In the genomic region with DNA sequence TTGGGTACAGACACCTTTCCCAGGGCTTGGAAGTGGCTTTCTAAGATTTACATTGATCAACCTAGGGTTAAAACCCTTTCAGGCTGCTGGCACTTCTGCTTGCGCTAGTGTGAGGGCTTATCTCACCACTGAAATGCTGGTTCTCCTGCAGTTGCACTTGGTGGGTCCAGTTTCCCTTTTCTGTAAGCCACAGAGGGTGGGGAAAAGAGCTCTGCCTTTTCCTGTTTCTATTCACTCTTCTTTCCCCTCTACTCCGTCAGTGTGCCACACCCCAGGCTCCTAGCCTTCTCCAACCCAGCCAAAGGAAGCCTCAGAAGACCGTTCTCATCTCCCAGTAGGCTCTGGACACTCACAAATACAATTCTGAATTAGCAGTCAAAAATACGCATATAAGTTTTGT, we compare ENCODE assay signal across 12 cellular contexts. TPM values are rescaled to one million over a fixed set of nuclear protein-coding genes. Genes with fewer than 3 reads are reported as not detected.
DNase-seq lines count a peak whose midpoint lies in the region; FAIRE-seq and TF ChIP-seq lines count a peak whose summit lies in the region.
"Had no signal": no experiment of that assay in that cellular context is flagged by ENCODE, and none has a peak within 500 bp of the region (broad histone marks: within the 10 kb centered on the region; RNA-seq: fewer than 3 reads in every experiment).

No MANE protein-coding gene starts in this region.

- TF ChIP-seq CTCF in osteoblast (IDR thresholded peaks at IDR 0.05; ENCODE audit: extremely low read depth, low read depth, low read length): no peak
- TF ChIP-seq CTCF in uterus (IDR thresholded peaks at IDR 0.05): no peak

- H3K27ac Mint-ChIP-seq in dendritic cell treated with granulocyte-macrophage colony-stimulating factor and Interleukin-4, amounts not matched to agents 40 ng/mL and 50 ng/mL, for 4 days: peak overlapping the region; percentile 63
- H3K27ac Mint-ChIP-seq in activated naive CD4-positive, alpha-beta T cell treated with anti-CD3 and anti-CD28 coated beads for 36 hours: no peak overlapping the region
- H3K27ac Mint-ChIP-seq: WTC11 had no signal

- intact Hi-C loops in dendritic cell treated with granulocyte-macrophage colony-stimulating factor and Interleukin-4, amounts not matched to agents 40 ng/mL and 50 ng/mL, for 4 days (cut with micrococcal nuclease): no loop called here
- intact Hi-C loops in uterus (cut with DNase I; ENCODE audit: low total_unique reads): no loop called here
- intact Hi-C loops in activated naive CD4-positive, alpha-beta T cell treated with anti-CD3 and anti-CD28 coated beads for 36 hours (cut with micrococcal nuclease): no loop called here

- CTCF ChIA-PET in activated naive CD4-positive, alpha-beta T cell treated with anti-CD3 and anti-CD28 coated beads for 36 hours (lab: Charles Lee): interaction anchor here (0.6 to 1.2 kb wide), 2 partner anchors 34 to 1746 kb away, joined by 3 read pairs; no protein-coding TSS in a partner anchor

- TF ChIP-seq POLR2A in H54 (IDR thresholded peaks at IDR 0.05; ENCODE audit: low read depth, low read length) (no peak), uterus (IDR thresholded peaks at IDR 0.05) (no peak)

- H3K27ac ChIP-seq in osteoblast (ENCODE audit: low read depth, low read length) (no peak overlapping the region), caudate nucleus (ENCODE audit: low read depth, low read length) (no peak overlapping the region), uterus (no peak overlapping the region)
- H3K27ac ChIP-seq in effector memory CD4-positive, alpha-beta T cell (ENCODE audit: insufficient read depth, low read length, poor library complexity, severe bottlenecking): no peak overlapping the region
- H3K27ac ChIP-seq: tibial nerve had no signal

- H3K9me3 Mint-ChIP-seq in dendritic cell treated with granulocyte-macrophage colony-stimulating factor and Interleukin-4, amounts not matched to agents 40 ng/mL and 50 ng/mL, for 4 days: no peaks in the 10 kb centered on the region
- H3K9me3 Mint-ChIP-seq in activated naive CD4-positive, alpha-beta T cell treated with anti-CD3 and anti-CD28 coated beads for 36 hours: no peaks in the 10 kb centered on the region
- H3K9me3 Mint-ChIP-seq: WTC11 had no signal

- DNase-seq in H54 (ENCODE audit: insufficient read length, low spot score): no peak
- peak; percentile 35 for DNase-seq in NOMO-1 treated with dmso at 0.1 percent for 144 hours (lab: John Stamatoyannopoulos, UW; ENCODE audit: unreplicated experiment)
- DNase-seq in osteoblast (ENCODE audit: insufficient read length, low spot score, missing footprints): no peak
- DNase-seq in effector memory CD4-positive, alpha-beta T cell: no peak
- no peak for DNase-seq in caudate nucleus (lab: John Stamatoyannopoulos, UW)
- no peak for DNase-seq in uterus
- no peak for DNase-seq in activated naive CD4-positive, alpha-beta T cell treated with anti-CD3 and anti-CD28 coated beads for 36 hours
- DNase-seq: amygdala, RPMI8226 had no signal

- H3K36me3 Mint-ChIP-seq in dendritic cell treated with granulocyte-macrophage colony-stimulating factor and Interleukin-4, amounts not matched to agents 40 ng/mL and 50 ng/mL, for 4 days (ENCODE audit: low read depth): no peaks in the 10 kb centered on the region
- no peaks in the 10 kb centered on the region for H3K36me3 Mint-ChIP-seq in activated naive CD4-positive, alpha-beta T cell treated with anti-CD3 and anti-CD28 coated beads for 36 hours (ENCODE audit: low read depth)
- H3K36me3 Mint-ChIP-seq: WTC11 had no signal

- peak overlapping the region; percentile 57 for H3K4me3 Mint-ChIP-seq in dendritic cell treated with granulocyte-macrophage colony-stimulating factor and Interleukin-4, amounts not matched to agents 40 ng/mL and 50 ng/mL, for 4 days
- no peak overlapping the region for H3K4me3 Mint-ChIP-seq in activated naive CD4-positive, alpha-beta T cell treated with anti-CD3 and anti-CD28 coated beads for 36 hours
- H3K4me3 Mint-ChIP-seq: WTC11 had no signal

- H3K27me3 ChIP-seq in osteoblast (ENCODE audit: insufficient read depth, low read length) (no peaks in the 10 kb centered on the region), uterus (no peaks in the 10 kb centered on the region)
- peaks cover 3% of the 10 kb centered on the region for H3K27me3 ChIP-seq in effector memory CD4-positive, alpha-beta T cell (replicated peaks; ENCODE audit: control insufficient read depth, insufficient read depth, low read length, poor library complexity, severe bottlenecking)
- H3K27me3 ChIP-seq: tibial nerve had no signal

- no peaks in the 10 kb centered on the region for H3K27me3 Mint-ChIP-seq in dendritic cell treated with granulocyte-macrophage colony-stimulating factor and Interleukin-4, amounts not matched to agents 40 ng/mL and 50 ng/mL, for 4 days
- peaks cover 15% of the 10 kb centered on the region for H3K27me3 Mint-ChIP-seq in activated naive CD4-positive, alpha-beta T cell treated with anti-CD3 and anti-CD28 coated beads for 36 hours (ENCODE audit: low read depth)

- H4K20me1 ChIP-seq in osteoblast (ENCODE audit: insufficient read depth, low read length): no peaks in the 10 kb centered on the region

- H3K36me3 ChIP-seq in osteoblast (ENCODE audit: insufficient read depth, low read length) (no peaks in the 10 kb centered on the region), uterus (no peaks in the 10 kb centered on the region)
- no peaks in the 10 kb centered on the region for H3K36me3 ChIP-seq in effector memory CD4-positive, alpha-beta T cell (ENCODE audit: control insufficient read depth, insufficient read depth, low read length)
- H3K36me3 ChIP-seq: tibial nerve had no signal

- H3K79me2 ChIP-seq in osteoblast (ENCODE audit: insufficient read depth, low read length): no peaks in the 10 kb centered on the region

- peaks cover 20% of the 10 kb centered on the region for H3K4me1 Mint-ChIP-seq in dendritic cell treated with granulocyte-macrophage colony-stimulating factor and Interleukin-4, amounts not matched to agents 40 ng/mL and 50 ng/mL, for 4 days (ENCODE audit: low read depth)
- H3K4me1 Mint-ChIP-seq in activated naive CD4-positive, alpha-beta T cell treated with anti-CD3 and anti-CD28 coated beads for 36 hours (ENCODE audit: low read depth): peaks cover 5% of the 10 kb centered on the region
- H3K4me1 Mint-ChIP-seq: WTC11 had no signal

- H3K4me1 ChIP-seq in osteoblast (ENCODE audit: insufficient read depth, low read length): peaks cover 6% of the 10 kb centered on the region
- no peaks in the 10 kb centered on the region for H3K4me1 ChIP-seq in effector memory CD4-positive, alpha-beta T cell (ENCODE audit: control insufficient read depth, insufficient read depth, low read length, poor library complexity, severe bottlenecking)
- H3K4me1 ChIP-seq in uterus: no peaks in the 10 kb centered on the region
- H3K4me1 ChIP-seq: tibial nerve had no signal

- H3K9me3 ChIP-seq in osteoblast (ENCODE audit: low read depth, low read length): no peaks in the 10 kb centered on the region
- H3K9me3 ChIP-seq in effector memory CD4-positive, alpha-beta T cell (ENCODE audit: control insufficient read depth, low read length): no peaks in the 10 kb centered on the region
- H3K9me3 ChIP-seq in uterus: no peaks in the 10 kb centered on the region
- H3K9me3 ChIP-seq: tibial nerve had no signal

- H3K4me2 ChIP-seq in osteoblast (ENCODE audit: insufficient read depth, low read length): peak overlapping the region; percentile 77

- H3K4me3 ChIP-seq in osteoblast (ENCODE audit: insufficient read depth, low read length) (peak overlapping the region; percentile 64), uterus (no peak overlapping the region)
- no peak overlapping the region for H3K4me3 ChIP-seq in effector memory CD4-positive, alpha-beta T cell (ENCODE audit: insufficient read depth, low read depth, low read length, poor library complexity, severe bottlenecking)

- peak; percentile 43 for FAIRE-seq in H54 (lab: Jason Lieb, UNC)

- peak overlapping the region; percentile 26 for H2AFZ ChIP-seq in osteoblast (ENCODE audit: low read length)

RNA-seq across cellular contexts. Expression of a gene that starts 19.0 kb away (rescaled TPM):
- 159 and 173 TPM in 2 replicates for total RNA-seq in osteoblast
- 100 to 1,000 TPM; 142 to 467 (median 219) TPM for total RNA-seq in uterus
- total RNA-seq in activated naive CD4-positive, alpha-beta T cell treated with anti-CD3 and anti-CD28 coated beads for 36 hours: 100 to 1,000 TPM; 127 to 164 TPM
